ENCODE assay signal across 9 cellular contexts in the genomic region with DNA sequence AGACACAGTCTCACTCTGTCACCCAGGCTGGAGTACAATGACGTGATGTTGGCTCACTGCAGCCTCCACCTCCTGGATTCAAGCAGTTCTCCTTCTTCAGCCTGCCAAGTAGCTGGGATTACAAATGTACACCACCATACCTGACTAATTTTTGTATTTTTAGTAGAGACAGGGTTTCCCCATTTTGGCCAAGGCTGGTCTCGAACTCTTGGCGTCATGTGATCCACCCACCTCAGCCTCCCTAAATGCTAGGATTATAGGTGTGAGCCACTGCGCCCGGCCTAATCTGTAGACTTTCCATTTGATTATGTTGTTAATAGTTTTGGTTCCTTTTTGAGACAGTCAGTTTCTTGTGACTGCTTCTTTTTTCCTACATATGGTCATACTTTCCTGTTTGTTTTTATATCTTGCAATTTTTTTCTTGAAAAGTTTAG. TPM values are rescaled to one million over a fixed set of nuclear protein-coding genes. Genes with fewer than 3 reads are reported as not detected.
DNase-seq lines count a peak whose midpoint lies in the region; ATAC-seq and TF ChIP-seq lines count a peak whose summit lies in the region.
"Had no signal": no experiment of that assay in that cellular context is flagged by ENCODE, and none has a peak within 500 bp of the region (broad histone marks: within the 10 kb centered on the region; RNA-seq: fewer than 3 reads in every experiment).

No MANE protein-coding gene starts in this region.

- H3F3A ChIP-seq in SK-N-SH (replicated peaks; ENCODE audit: insufficient read depth): peaks cover 19% of the 10 kb centered on the region

- H3K36me3 ChIP-seq in SK-N-SH (replicated peaks in 1 of 2; ENCODE audit: control insufficient read depth in 1 of 2, insufficient read depth in 2 of 2, low read length in 1 of 2): peaks cover 62 to 74% of the 10 kb centered on the region in 2 experiments

- H3K27me3 Mint-ChIP-seq in activated naive CD4-positive, alpha-beta T cell treated with anti-CD3 and anti-CD28 coated beads, Interleukin-2, amount 10 ng/mL, durations not matched to agents 7 days and 5 days: no peaks in the 10 kb centered on the region

- 97% methylated on average over 5 of the region's 5 CpGs for WGBS in SK-N-SH (ENCODE audit: low lambda C conversion rate)

- peak; percentile 82 for ATAC-seq in GM19463 (IDR thresholded peaks at IDR 0.05; ENCODE audit: unreplicated experiment)
- ATAC-seq in HG03095 (IDR thresholded peaks at IDR 0.05; ENCODE audit: unreplicated experiment): peak; percentile 48
- no peak for ATAC-seq in GM19324 (IDR thresholded peaks at IDR 0.05; ENCODE audit: low FRiP score, unreplicated experiment)

- H3K36me3 Mint-ChIP-seq in activated naive CD4-positive, alpha-beta T cell treated with anti-CD3 and anti-CD28 coated beads, Interleukin-2, amount 10 ng/mL, durations not matched to agents 7 days and 5 days: peaks cover 31% of the 10 kb centered on the region

- CTCF ChIA-PET in activated naive CD4-positive, alpha-beta T cell treated with anti-CD3 and anti-CD28 coated beads, Interleukin-2, amount 10 ng/mL, durations not matched to agents 7 days and 5 days (lab: Charles Lee): interaction anchor here (0.6 kb wide), 1 partner anchor 855 kb away, joined by 3 read pairs; no protein-coding TSS in a partner anchor
- CTCF ChIA-PET in SK-N-SH (lab: Yijun Ruan, JAX): interaction anchor here (0.7 to 1.4 kb wide), 2 partner anchors 14 to 151 kb away, joined by 3 to 4 read pairs; no protein-coding TSS in a partner anchor

- TF ChIP-seq CTCF in SK-N-SH (IDR thresholded peaks at IDR 0.05): no peak

- H3K4me2 ChIP-seq in SK-N-SH: no peak overlapping the region
- H3K4me2 ChIP-seq: KMS-11 had no signal

- no peak for TF ChIP-seq RAD21 in SK-N-SH (IDR thresholded peaks at IDR 0.05; ENCODE audit: low read length)

- DNase-seq in activated naive CD4-positive, alpha-beta T cell treated with anti-CD3 and anti-CD28 coated beads, Interleukin-2, amount 10 ng/mL, durations not matched to agents 7 days and 5 days: no peak
- peak; percentile 25 to 43 for DNase-seq in stimulated activated CD8-positive, alpha-beta memory T cell treated with anti-CD3 and anti-CD28 coated beads, Interleukin-7, amount 100 ng/mL, for 48 hours (ENCODE audit: extremely low read depth in 1 of 2, low read depth in 1 of 2)
- DNase-seq in SK-N-SH (no peak), NCI-H2107 treated with DMSO at 0.1 percent for 48 hours (lab: John Stamatoyannopoulos, UW; ENCODE audit: unreplicated experiment) (no peak)
- DNase-seq: kidney glomerular epithelial cell had no signal

- no peaks in the 10 kb centered on the region for H4K20me1 ChIP-seq in SK-N-SH (ENCODE audit: insufficient read depth)

- no peaks in the 10 kb centered on the region for H3K9me3 Mint-ChIP-seq in activated naive CD4-positive, alpha-beta T cell treated with anti-CD3 and anti-CD28 coated beads, Interleukin-2, amount 10 ng/mL, durations not matched to agents 7 days and 5 days

- H3K4me1 Mint-ChIP-seq in activated naive CD4-positive, alpha-beta T cell treated with anti-CD3 and anti-CD28 coated beads, Interleukin-2, amount 10 ng/mL, durations not matched to agents 7 days and 5 days: peaks cover 14% of the 10 kb centered on the region

- no peak overlapping the region for H3K4me3 ChIP-seq in SK-N-SH (ENCODE audit: low read depth in 2 of 2, low read length in 1 of 2)

- no peaks in the 10 kb centered on the region for H3K27me3 ChIP-seq in SK-N-SH (ENCODE audit: insufficient read depth)

- H3K27ac Mint-ChIP-seq in activated naive CD4-positive, alpha-beta T cell treated with anti-CD3 and anti-CD28 coated beads, Interleukin-2, amount 10 ng/mL, durations not matched to agents 7 days and 5 days: peak overlapping the region; percentile 45

- no peaks in the 10 kb centered on the region for H3K9me2 ChIP-seq in SK-N-SH

- no peak overlapping the region for H3K9ac ChIP-seq in SK-N-SH
- H3K9ac ChIP-seq: KMS-11 had no signal

- no peaks in the 10 kb centered on the region; a peak in 1 of 4 replicates for H3K4me1 ChIP-seq in SK-N-SH (ENCODE audit: control insufficient read depth in 1 of 2, insufficient read depth in 2 of 2, low read depth in 1 of 2, low read length in 1 of 2)

- POLR2A ChIA-PET in SK-N-SH (lab: Yijun Ruan, JAX): no interaction called here

- H3K79me2 ChIP-seq in SK-N-SH (ENCODE audit: insufficient read depth): peaks cover 28% of the 10 kb centered on the region

- no peak overlapping the region for H2AFZ ChIP-seq in SK-N-SH (ENCODE audit: low read depth)

- H3K4me3 Mint-ChIP-seq in activated naive CD4-positive, alpha-beta T cell treated with anti-CD3 and anti-CD28 coated beads, Interleukin-2, amount 10 ng/mL, durations not matched to agents 7 days and 5 days: no peak overlapping the region

- no peaks in the 10 kb centered on the region; the same call in 1 of the 2 replicates for H3K9me3 ChIP-seq in SK-N-SH

- TF ChIP-seq EP300 in SK-N-SH (IDR thresholded peaks at IDR 0.05; ENCODE audit: borderline replicate concordance in 1 of 2, low read depth in 1 of 2, low read length in 1 of 2): no peak

- no peak overlapping the region for H3K27ac ChIP-seq in SK-N-SH (ENCODE audit: low read depth in 2 of 2, low read length in 1 of 2)
- H3K27ac ChIP-seq: KMS-11 had no signal

TF ChIP-seq in SK-N-SH, 30 proteins besides CTCF, POLR2A, EP300 and RAD21 (continues in another document):
- TF ChIP-seq FOXM1 (IDR thresholded peaks at IDR 0.05; ENCODE audit: low read depth): no peak
- no peak for TF ChIP-seq RFX5 (IDR thresholded peaks at IDR 0.05; ENCODE audit: low read length)
- TF ChIP-seq USF2 (IDR thresholded peaks at IDR 0.05; ENCODE audit: borderline replicate concordance, low read depth, low read length): no peak
- no peak for TF ChIP-seq MAX (IDR thresholded peaks at IDR 0.05; ENCODE audit: low read depth)
- TF ChIP-seq JUND (IDR thresholded peaks at IDR 0.05): no peak
- no peak for TF ChIP-seq SIN3A (IDR thresholded peaks at IDR 0.05; ENCODE audit: borderline replicate concordance, low read depth, low read length)
- TF ChIP-seq GATA2 (CRISPR knock-in tag; IDR thresholded peaks at IDR 0.05): no peak
- TF ChIP-seq RCOR1 (IDR thresholded peaks at IDR 0.05; ENCODE audit: low read length): no peak
- no peak for TF ChIP-seq RXRA (IDR thresholded peaks at IDR 0.05; ENCODE audit: borderline replicate concordance, low read depth)
- no peak for TF ChIP-seq YY1 (IDR thresholded peaks at IDR 0.05; ENCODE audit: low read depth)
- TF ChIP-seq, protein P1, sequence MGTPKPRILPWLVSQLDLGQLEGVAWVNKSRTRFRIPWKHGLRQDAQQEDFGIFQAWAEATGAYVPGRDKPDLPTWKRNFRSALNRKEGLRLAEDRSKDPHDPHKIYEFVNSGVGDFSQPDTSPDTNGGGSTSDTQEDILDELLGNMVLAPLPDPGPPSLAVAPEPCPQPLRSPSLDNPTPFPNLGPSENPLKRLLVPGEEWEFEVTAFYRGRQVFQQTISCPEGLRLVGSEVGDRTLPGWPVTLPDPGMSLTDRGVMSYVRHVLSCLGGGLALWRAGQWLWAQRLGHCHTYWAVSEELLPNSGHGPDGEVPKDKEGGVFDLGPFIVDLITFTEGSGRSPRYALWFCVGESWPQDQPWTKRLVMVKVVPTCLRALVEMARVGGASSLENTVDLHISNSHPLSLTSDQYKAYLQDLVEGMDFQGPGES (IDR thresholded peaks at IDR 0.05; ENCODE audit: low read depth, low read length): no peak
- TF ChIP-seq MEF2A (IDR thresholded peaks at IDR 0.05; ENCODE audit: borderline replicate concordance, low read depth): no peak
- no peak for TF ChIP-seq REST (IDR thresholded peaks at IDR 0.05; ENCODE audit: low read depth, low read length)
- TF ChIP-seq TCF12 (IDR thresholded peaks at IDR 0.05): no peak
- no peak for TF ChIP-seq EZH2phosphoT487 (IDR thresholded peaks at IDR 0.05; ENCODE audit: borderline replicate concordance, low read depth)

RNA-seq across cellular contexts. Expression of gene MTREX, which starts 31.0 kb away (rescaled TPM):
- polyA plus RNA-seq in SK-N-SH (2012; rRNA removed): 11.2 and 12.1 TPM in 2 replicates
- polyA plus RNA-seq in SK-N-SH (2012; cell fraction: cytosol; rRNA removed): 14.9 and 22.6 TPM in 2 replicates
- polyA plus RNA-seq in SK-N-SH (2012; cell fraction: nucleus; rRNA removed): 7.3 and 17.5 TPM in 2 replicates

RNA-seq across cellular contexts. Expression of gene DHX29, which starts 31.3 kb away (rescaled TPM):
- polyA plus RNA-seq in SK-N-SH (2012; rRNA removed): 2.1 and 2.2 TPM in 2 replicates
- 3.4 and 4.9 TPM in 2 replicates for polyA plus RNA-seq in SK-N-SH (2012; cell fraction: cytosol; rRNA removed)
- polyA plus RNA-seq in SK-N-SH (2012; cell fraction: nucleus; rRNA removed): 2.5 and 4.5 TPM in 2 replicates

Comparison
In these comparisons a context has a peak if more than half of its experiments do, and no peak if none do; other contexts are left out.
1. DNase-seq: peak in stimulated activated CD8-positive, alpha-beta memory T cell treated with anti-CD3 and anti-CD28 coated beads, Interleukin-7, amount 100 ng/mL, for 48 hours (2 of 2); none in activated naive CD4-positive, alpha-beta T cell treated with anti-CD3 and anti-CD28 coated beads, Interleukin-2, amount 10 ng/mL, durations not matched to agents 7 days and 5 days (single experiment), SK-N-SH (single experiment) and NCI-H2107 treated with DMSO at 0.1 percent for 48 hours (single experiment).